8 cellular contexts compared by ENCODE assay signal in genomic region chr2:101002562-101003277, GRCh38. TPM values are rescaled to one million over a fixed set of nuclear protein-coding genes. Genes with fewer than 3 reads are reported as not detected.
DNase-seq lines count a peak whose midpoint lies in the region; ATAC-seq and TF ChIP-seq lines count a peak whose summit lies in the region.

No MANE protein-coding gene starts in this region.

- H3K36me3 Mint-ChIP-seq in endodermal cell (ENCODE audit: low read depth) (peaks cover 53% of the 10 kb centered on the region), nephron (ENCODE audit: low read depth) (peaks cover 49% of the 10 kb centered on the region)

- no peak for ATAC-seq in HG02623 (IDR thresholded peaks at IDR 0.05; ENCODE audit: unreplicated experiment)

- H3K27me3 ChIP-seq in Peyer's patch (no peaks in the 10 kb centered on the region), endodermal cell (ENCODE audit: control insufficient read depth, insufficient read depth, low read length, poor library complexity, severe bottlenecking) (no peaks in the 10 kb centered on the region)

- H3K9ac ChIP-seq in endodermal cell (ENCODE audit: extremely low read depth, low read length, poor library complexity, severe bottlenecking) = peak overlapping the region; percentile 99

- peaks cover 0 to 41% (median 0%) of the 10 kb centered on the region in 3 donors for H3K36me3 ChIP-seq in Peyer's patch
- peaks cover 52% of the 10 kb centered on the region for H3K36me3 ChIP-seq in endodermal cell (ENCODE audit: control insufficient read depth, insufficient read depth, low read length)

- no peak for TF ChIP-seq POLR2A in Peyer's patch (IDR thresholded peaks at IDR 0.05)

- H3K9me3 ChIP-seq in Peyer's patch = no peaks in the 10 kb centered on the region
- no peaks in the 10 kb centered on the region for H3K9me3 ChIP-seq in endodermal cell (ENCODE audit: control insufficient read depth, low read length)

- TF ChIP-seq CTCF in Peyer's patch (IDR thresholded peaks at IDR 0.05) = no peak
- TF ChIP-seq CTCF in endodermal cell (conservative IDR thresholded peaks at IDR 0.05) = no peak
- TF ChIP-seq CTCF in nephron (IDR thresholded peaks at IDR 0.05; ENCODE audit: unreplicated experiment in 3 of 3) = no peak

- peak overlapping the region; percentile 82 to 92 (median 86) for H3K27ac ChIP-seq in Peyer's patch
- H3K27ac ChIP-seq in endodermal cell (ENCODE audit: low read depth, low read length) = peak overlapping the region; percentile 94

- DNase-seq in SKM-1 treated with dmso at 0.1 percent for 144 hours (lab: John Stamatoyannopoulos, UW; ENCODE audit: unreplicated experiment) (peak; percentile 20), SKM-1 (lab: John Stamatoyannopoulos, UW; ENCODE audit: unreplicated experiment) (no peak), Peyer's patch (no peak), endodermal cell (no peak), iPS-NIHi11 (ENCODE audit: low spot score) (no peak), inferior parietal cortex (ENCODE audit: extremely low spot score) (no peak)

- 1% methylated on average over 16 to 26 of the region's 26 CpGs for WGBS in endodermal cell (ENCODE audit: insufficient coverage in 1 of 2, insufficient read length in 1 of 2), 2 experiments

- peaks cover 26% of the 10 kb centered on the region for H3K4me1 Mint-ChIP-seq in endodermal cell
- peaks cover 29% of the 10 kb centered on the region for H3K4me1 Mint-ChIP-seq in nephron

- peak overlapping the region; percentile 98 for H3K4me3 Mint-ChIP-seq in endodermal cell
- peak overlapping the region; percentile 95 to 99 (median 98) for H3K4me3 Mint-ChIP-seq in nephron

- peaks cover 3% of the 10 kb centered on the region for H3K9me3 Mint-ChIP-seq in endodermal cell
- no peaks in the 10 kb centered on the region for H3K9me3 Mint-ChIP-seq in nephron

- H3K27ac Mint-ChIP-seq in endodermal cell (peak overlapping the region; percentile 95), nephron (peak overlapping the region; percentile 95 to 98 (median 96))

- H3K4me3 ChIP-seq in Peyer's patch = peak overlapping the region; percentile 71 to 95 (median 78)
- H3K4me3 ChIP-seq in endodermal cell (ENCODE audit: low read length) = peak overlapping the region; percentile 97

- peaks cover 0 to 19% (median 2%) of the 10 kb centered on the region in 4 donors for H3K4me1 ChIP-seq in Peyer's patch
- H3K4me1 ChIP-seq in endodermal cell (ENCODE audit: control insufficient read depth, insufficient read depth, low read length) = no peaks in the 10 kb centered on the region

- H3K27me3 Mint-ChIP-seq in endodermal cell (ENCODE audit: insufficient read depth) (peaks cover 2% of the 10 kb centered on the region), nephron (ENCODE audit: low read depth) (peaks cover 11% of the 10 kb centered on the region)

RNA-seq across cellular contexts. Expression of gene RPL31, which starts 0.6 kb away (rescaled TPM):
- total RNA-seq in Peyer's patch = 1,000 to 10,000 TPM in 1 of 4 donors, 100 to 1,000 TPM in 3; 308 to 1,394 (median 568) TPM
- 1,000 to 10,000 TPM; 1,597 to 1,823 TPM for total RNA-seq in endodermal cell
- 2,538 TPM for polyA plus RNA-seq in endodermal cell (2013, experiment 1 of 2)
- 2,476 TPM for polyA plus RNA-seq in endodermal cell (2013, experiment 2 of 2)
